ENCODE assay signal across 8 cellular contexts in the genomic region with DNA sequence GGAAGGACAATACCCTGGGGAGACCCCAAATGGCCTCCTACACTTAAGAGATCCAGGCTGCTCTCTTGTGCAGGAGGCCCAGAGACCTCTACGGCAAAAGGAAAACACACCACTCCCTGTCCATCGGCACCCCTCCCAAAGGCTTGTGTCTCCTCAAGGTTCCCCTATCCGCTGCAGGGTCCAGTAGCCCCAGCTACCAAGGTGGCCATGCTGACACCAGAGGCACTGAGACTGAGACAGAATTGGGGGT. TPM values are rescaled to one million over a fixed set of nuclear protein-coding genes. Genes with fewer than 3 reads are reported as not detected.
DNase-seq lines count a peak whose midpoint lies in the region; ATAC-seq, FAIRE-seq and TF ChIP-seq lines count a peak whose summit lies in the region.

No MANE protein-coding gene starts in this region.

- TF ChIP-seq CTCF in AG09309 (IDR thresholded peaks at IDR 0.05; ENCODE audit: control insufficient read depth, insufficient read depth, low read depth, low read length, missing control alignments) (no peak), KMS-11 (conservative IDR thresholded peaks at IDR 0.05; ENCODE audit: low read depth, low read length) (no peak), K562 (IDR thresholded peaks at IDR 0.05 in 2 of 3, conservative IDR thresholded peaks at IDR 0.05 in 1 of 3; ENCODE audit: insufficient read depth in 2 of 3, low read depth in 1 of 3, low read length in 3 of 3) (no peak), lung (IDR thresholded peaks at IDR 0.05; ENCODE audit: control extremely low read depth, extremely low read depth) (no peak), uterus (IDR thresholded peaks at IDR 0.05) (peak in 1 of 4 experiments; percentile 2)

- H3K4me2 ChIP-seq in KMS-11 (peak overlapping the region; percentile 89), K562 (ENCODE audit: insufficient read depth, low read length) (peak overlapping the region; percentile 99)

- CTCF ChIA-PET in K562 (lab: Yijun Ruan, JAX; ENCODE audit: low intra/inter-chr PET ratio), result no interaction called here

- no TSS peak for BruUV-seq in K562 (replicated peaks; lab: Mats Ljungman, UMichigan)

- H3K4me3 ChIP-seq in AG09309 (ENCODE audit: control insufficient read depth, low read depth, low read length) (peak overlapping the region; percentile 97), KMS-11 (IDR thresholded peaks at IDR 0.05; ENCODE audit: insufficient read depth, low read depth, low read length) (peak overlapping the region; percentile 87), K562 (peak overlapping the region; percentile 86), lung (peak overlapping the region; percentile 85), uterus (peak overlapping the region; percentile 65 to 94)

- intact Hi-C loops in K562 (cut with micrococcal nuclease) (loop anchor here (1.0 to 5.0 kb wide), 6 partner anchors 20 to 218 kb away; a partner anchor contains a TSS), uterus (cut with DNase I; ENCODE audit: low total_unique reads) (no loop called here)

- H3K9ac ChIP-seq in KMS-11, result peak overlapping the region; percentile 71
- peak overlapping the region; percentile 94 to 100 for H3K9ac ChIP-seq in K562 (ENCODE audit: insufficient read depth in 1 of 2, low read depth in 2 of 2, low read length in 2 of 2)

- H3K9me1 ChIP-seq in K562 (ENCODE audit: control insufficient read depth, insufficient read depth, low read length), result peaks cover 7% of the 10 kb centered on the region

- H3K79me2 ChIP-seq in KMS-11 (ENCODE audit: insufficient read depth, low read depth) (peaks cover 48% of the 10 kb centered on the region), K562 (ENCODE audit: control insufficient read depth, insufficient read depth, low read length) (peaks cover 59% of the 10 kb centered on the region)

- peak overlapping the region; percentile 15; the same call in 1 of the 2 replicates for H2AFZ ChIP-seq in KMS-11 (ENCODE audit: low read depth)
- no peak overlapping the region for H2AFZ ChIP-seq in K562 (ENCODE audit: low read depth, low read length)

- WGBS in K562 (ENCODE audit: insufficient coverage, low coverage, missing lambda C conversion rate), result 0% methylated on average over 3 of the region's 3 CpGs
- WGBS in lung, 2 donors, result 2% methylated on average over 3 of the region's 3 CpGs

- TF ChIP-seq POLR2A in K562 (conservative IDR thresholded peaks at IDR 0.05) (no peak), uterus (IDR thresholded peaks at IDR 0.05) (no peak)

- H3K9me3 ChIP-seq in K562 (replicated peaks; ENCODE audit: control insufficient read depth, insufficient read depth, low read depth, low read length) (no peaks in the 10 kb centered on the region), lung (ENCODE audit: control insufficient read depth in 2 of 2, insufficient read depth in 1 of 2, low read length in 1 of 2) (no peaks in the 10 kb centered on the region), uterus (no peaks in the 10 kb centered on the region)

- ATAC-seq in K562 (no peak), lung (ENCODE audit: insufficient read depth, low FRiP score) (no peak), HG02763 (IDR thresholded peaks at IDR 0.05; ENCODE audit: unreplicated experiment) (no peak)

- TF ChIP-seq EP300 in K562 (IDR thresholded peaks at IDR 0.05; ENCODE audit: low read length), result no peak

- DNase-seq in AG09309 (ENCODE audit: low read depth) (no peak), K562 (ENCODE audit: extremely low read depth in 1 of 4, low spot score in 3 of 4) (no peak), lung (ENCODE audit: low spot score) (no peak), uterus (peak in 1 of 2 donors; percentile 52), NAMALWA (ENCODE audit: low spot score) (no peak), OCI-M2 (lab: John Stamatoyannopoulos, UW; ENCODE audit: unreplicated experiment) (no peak)

- FAIRE-seq in K562 (lab: Jason Lieb, UNC), result no peak

- POLR2A ChIA-PET in K562 (lab: Yijun Ruan, JAX), result interaction anchor here (0.6 to 10.1 kb wide), 41 partner anchors 9 to 403 kb away, joined by 3 to 184 read pairs (median 5); a partner anchor contains a TSS

- in situ Hi-C loops in K562 (cut with MboI), result no loop called here

- H3K27ac ChIP-seq in KMS-11 (peak overlapping the region; percentile 71), K562 (ENCODE audit: extremely low read depth, low read depth, low read length) (peak overlapping the region; percentile 99), lung (ENCODE audit: low read depth in 1 of 2, low read length in 1 of 2) (peak overlapping the region; percentile 91 to 99), uterus (peak overlapping the region; percentile 94 to 99)

- H3K27me3 ChIP-seq in KMS-11 (ENCODE audit: insufficient read depth, low read depth) (no peaks in the 10 kb centered on the region), K562 (ENCODE audit: control insufficient read depth in 2 of 2, insufficient read depth in 2 of 2, low read length in 2 of 2) (no peaks in the 10 kb centered on the region), lung (ENCODE audit: control insufficient read depth, insufficient read depth) (no peaks in the 10 kb centered on the region), uterus (no peaks in the 10 kb centered on the region)

- no peaks in the 10 kb centered on the region for H4K20me1 ChIP-seq in KMS-11 (ENCODE audit: insufficient read depth)
- peaks cover 50% of the 10 kb centered on the region for H4K20me1 ChIP-seq in K562 (replicated peaks; ENCODE audit: control insufficient read depth, insufficient read depth, low read length)

- peaks cover 22% of the 10 kb centered on the region; the same call in 1 of the 2 replicates for H3K36me3 ChIP-seq in KMS-11 (ENCODE audit: insufficient read depth)
- peaks cover 63% of the 10 kb centered on the region for H3K36me3 ChIP-seq in K562 (ENCODE audit: control insufficient read depth, insufficient read depth, low read length)
- H3K36me3 ChIP-seq in lung (ENCODE audit: control insufficient read depth in 2 of 2, insufficient read depth in 2 of 2, low read length in 2 of 2), result peaks cover 10 to 33% of the 10 kb centered on the region in 2 donors
- no peaks in the 10 kb centered on the region for H3K36me3 ChIP-seq in uterus

- no peak for TF ChIP-seq RAD21 in K562 (CRISPR knock-in tag; conservative IDR thresholded peaks at IDR 0.05 in 1 of 2, IDR thresholded peaks at IDR 0.05 in 1 of 2)

- H3K4me1 ChIP-seq in KMS-11 (ENCODE audit: low read depth, poor library complexity, severe bottlenecking) (peaks cover 56% of the 10 kb centered on the region), K562 (replicated peaks in 1 of 2; ENCODE audit: control insufficient read depth in 2 of 2, insufficient read depth in 2 of 2, low read length in 2 of 2) (peaks cover 29 to 42% of the 10 kb centered on the region in 2 experiments), lung (ENCODE audit: control insufficient read depth in 2 of 2, insufficient read depth in 2 of 2, low read length in 2 of 2) (peaks cover 4 to 18% of the 10 kb centered on the region in 2 donors), uterus (peaks cover 10 to 14% of the 10 kb centered on the region in 2 donors)

RNA-seq across cellular contexts. Expression of a gene that starts 0.6 kb away (rescaled TPM):
- total RNA-seq in K562 (2011; cell fraction: chromatin; rRNA removed; ENCODE audit: low replicate concordance), result 172 and 185 TPM in 2 replicates
- 119 and 124 TPM in 2 replicates for total RNA-seq in K562 (2011; cell fraction: nucleolus; rRNA removed)
- 106 and 127 TPM in 2 replicates for total RNA-seq in K562 (2011; cell fraction: nucleoplasm; rRNA removed)
- total RNA-seq in K562 (2014; rRNA removed), result 68.2 and 89.9 TPM in 2 replicates
- 89.6 and 104 TPM in 2 replicates for total RNA-seq in K562 (2014; rRNA removed; fragmentation: Illumina TruSeq; extraction: Trizol)
- total RNA-seq in K562 (2015; rRNA removed; fragmentation: Illumina TruSeq; extraction: Trizol), result 53.7 and 59.1 TPM in 2 replicates
- 56.8 and 61.8 TPM in 2 replicates for total RNA-seq in K562 (2021)
- 99.0 and 118 TPM in 2 replicates for polyA plus RNA-seq in K562 (2011; rRNA removed)
- 29.5 and 56.7 TPM in 2 replicates for polyA plus RNA-seq in K562 (2011; cell fraction: cytosol; rRNA removed)
- 133 and 186 TPM in 2 replicates for polyA plus RNA-seq in K562 (2011; cell fraction: nucleus; rRNA removed)
- polyA plus RNA-seq in K562 (2012), result 99.5 and 353 TPM in 2 replicates
- 83.9 and 103 TPM in 2 replicates for polyA plus RNA-seq in K562 (2014; fragmentation: Illumina TruSeq; extraction: Trizol)
- polyA plus RNA-seq in K562 (2014; fragmentation: Nextera tagmentation; extraction: Ambion mirVana), result 100 to 1,000 TPM; 254 to 272 TPM
- 87.2 and 127 TPM in 2 replicates for polyA plus RNA-seq in K562 (2014; rRNA removed)
- polyA minus RNA-seq in K562 (2011; rRNA and poly(A)+ RNA removed), result 37.2 and 59.6 TPM in 2 replicates
- 22.3 and 23.0 TPM in 2 replicates for polyA minus RNA-seq in K562 (2011; cell fraction: cytosol; rRNA and poly(A)+ RNA removed)
- 25.7 and 57.9 TPM in 2 replicates for polyA minus RNA-seq in K562 (2011; cell fraction: nucleus; rRNA and poly(A)+ RNA removed)
- total RNA-seq in lung, result 10 to 100 TPM; 31.0 to 34.7 TPM
- 10 to 100 TPM; 68.1 to 74.7 TPM for polyA plus RNA-seq in lung
- total RNA-seq in uterus, result 10 to 100 TPM in 2 of 4 donors, 1 to 10 TPM in 2; 2.3 to 28.2 (median 9.8) TPM

RNA-seq across cellular contexts. Expression of a gene that starts 2.9 kb away (rescaled TPM):
- total RNA-seq in K562 (2011; cell fraction: chromatin; rRNA removed; ENCODE audit: low replicate concordance), result 77.3 and 118 TPM in 2 replicates
- total RNA-seq in K562 (2011; cell fraction: nucleolus; rRNA removed), result 43.2 and 44.7 TPM in 2 replicates
- 49.3 and 57.0 TPM in 2 replicates for total RNA-seq in K562 (2011; cell fraction: nucleoplasm; rRNA removed)
- total RNA-seq in K562 (2014; rRNA removed) (4.7 and 6.3 TPM in 2 replicates), K562 (2014; rRNA removed; fragmentation: Illumina TruSeq; extraction: Trizol) (2.7 and 3.8 TPM in 2 replicates), K562 (2015; rRNA removed; fragmentation: Illumina TruSeq; extraction: Trizol) (3.6 and 6.1 TPM in 2 replicates), K562 (2021) (46.6 and 54.8 TPM in 2 replicates), lung (100 to 1,000 TPM in 1 of 2 donors, 10 to 100 TPM in 1; 26.0 to 132 TPM), uterus (100 to 1,000 TPM in 1 of 4 donors, 10 to 100 TPM in 3; 14.9 to 138 (median 17.1) TPM)
- polyA plus RNA-seq in K562 (2011; rRNA removed) (2.0 and 6.8 TPM in 2 replicates), K562 (2014; fragmentation: Illumina TruSeq; extraction: Trizol) (14.1 and 20.3 TPM in 2 replicates), K562 (2014; fragmentation: Nextera tagmentation; extraction: Ambion mirVana) (1 to 10 TPM; 2.6 to 2.9 TPM), K562 (2014; rRNA removed) (12.2 and 19.8 TPM in 2 replicates), lung (10 to 100 TPM; 36.7 to 42.4 TPM)
- 1.1 and 1.4 TPM in 2 replicates for polyA plus RNA-seq in K562 (2011; cell fraction: cytosol; rRNA removed)
- 25.0 and 38.2 TPM in 2 replicates for polyA plus RNA-seq in K562 (2011; cell fraction: nucleus; rRNA removed)
- 21.1 and 37.7 TPM in 2 replicates for polyA plus RNA-seq in K562 (2012)
- 1.7 and 4.1 TPM in 2 replicates for polyA minus RNA-seq in K562 (2011; rRNA and poly(A)+ RNA removed)
- polyA minus RNA-seq in K562 (2011; cell fraction: cytosol; rRNA and poly(A)+ RNA removed), result 5.2 and 13.3 TPM in 2 replicates
- 15.5 and 20.1 TPM in 2 replicates for polyA minus RNA-seq in K562 (2011; cell fraction: nucleus; rRNA and poly(A)+ RNA removed)

RNA-seq across cellular contexts. Expression of a gene that starts 27.3 kb away (rescaled TPM):
- total RNA-seq in K562 (2011; cell fraction: chromatin; rRNA removed; ENCODE audit: low replicate concordance), result 253 and 274 TPM in 2 replicates
- total RNA-seq in K562 (2011; cell fraction: nucleolus; rRNA removed), result 125 and 135 TPM in 2 replicates
- total RNA-seq in K562 (2011; cell fraction: nucleoplasm; rRNA removed), result 180 and 202 TPM in 2 replicates
- total RNA-seq in K562 (2014; rRNA removed) (128 and 135 TPM in 2 replicates), K562 (2014; rRNA removed; fragmentation: Illumina TruSeq; extraction: Trizol) (114 and 115 TPM in 2 replicates), K562 (2015; rRNA removed; fragmentation: Illumina TruSeq; extraction: Trizol) (122 and 151 TPM in 2 replicates), K562 (2021) (119 and 129 TPM in 2 replicates), lung (10 to 100 TPM; 78.3 to 90.1 TPM), uterus (100 to 1,000 TPM; 117 to 175 (median 126) TPM)
- polyA plus RNA-seq in K562 (2011; rRNA removed) (137 and 161 TPM in 2 replicates), K562 (2014; fragmentation: Illumina TruSeq; extraction: Trizol) (255 and 270 TPM in 2 replicates), K562 (2014; fragmentation: Nextera tagmentation; extraction: Ambion mirVana) (10 to 100 TPM; 43.6 to 64.7 TPM), K562 (2014; rRNA removed) (125 and 127 TPM in 2 replicates), lung (100 to 1,000 TPM in 1 of 2 donors, 10 to 100 TPM in 1; 60.0 to 110 TPM)
- 125 and 134 TPM in 2 replicates for polyA plus RNA-seq in K562 (2011; cell fraction: cytosol; rRNA removed)
- polyA plus RNA-seq in K562 (2011; cell fraction: nucleus; rRNA removed), result 140 and 175 TPM in 2 replicates
- polyA plus RNA-seq in K562 (2012), result 98.5 and 216 TPM in 2 replicates
- 129 and 192 TPM in 2 replicates for polyA minus RNA-seq in K562 (2011; rRNA and poly(A)+ RNA removed)
- 103 and 129 TPM in 2 replicates for polyA minus RNA-seq in K562 (2011; cell fraction: cytosol; rRNA and poly(A)+ RNA removed)
- 35.9 and 66.2 TPM in 2 replicates for polyA minus RNA-seq in K562 (2011; cell fraction: nucleus; rRNA and poly(A)+ RNA removed)

RNA-seq across cellular contexts. Expression of a gene that starts 30.2 kb away (rescaled TPM):
- total RNA-seq in K562 (2011; cell fraction: chromatin; rRNA removed; ENCODE audit: low replicate concordance), result 64.9 and 77.9 TPM in 2 replicates
- total RNA-seq in K562 (2011; cell fraction: nucleolus; rRNA removed), result 36.1 and 39.9 TPM in 2 replicates
- 52.8 and 54.9 TPM in 2 replicates for total RNA-seq in K562 (2011; cell fraction: nucleoplasm; rRNA removed)
- total RNA-seq in K562 (2014; rRNA removed) (5.9 and 7.1 TPM in 2 replicates), K562 (2014; rRNA removed; fragmentation: Illumina TruSeq; extraction: Trizol) (7.3 and 8.0 TPM in 2 replicates), K562 (2015; rRNA removed; fragmentation: Illumina TruSeq; extraction: Trizol) (4.3 and 4.5 TPM in 2 replicates), K562 (2021) (14.2 and 17.7 TPM in 2 replicates), lung (under 1 TPM; 0.21 to 0.34 TPM), uterus (1 to 10 TPM in 3 of 4 donors, under 1 TPM in 1; 0.59 to 5.1 (median 1.9) TPM)
- polyA plus RNA-seq in K562 (2011; rRNA removed) (16.0 and 19.3 TPM in 2 replicates), K562 (2014; fragmentation: Illumina TruSeq; extraction: Trizol) (16.0 and 16.1 TPM in 2 replicates), K562 (2014; fragmentation: Nextera tagmentation; extraction: Ambion mirVana) (1 to 10 TPM; 3.4 to 5.3 TPM), K562 (2014; rRNA removed) (15.8 and 17.7 TPM in 2 replicates), lung (under 1 TPM; 0.05 to 0.06 TPM)
- 5.5 and 8.2 TPM in 2 replicates for polyA plus RNA-seq in K562 (2011; cell fraction: cytosol; rRNA removed)
- polyA plus RNA-seq in K562 (2011; cell fraction: nucleus; rRNA removed), result 66.5 and 75.3 TPM in 2 replicates
- 8.1 and 30.3 TPM in 2 replicates for polyA plus RNA-seq in K562 (2012)
- polyA minus RNA-seq in K562 (2011; rRNA and poly(A)+ RNA removed), result 13.4 and 14.8 TPM in 2 replicates
- polyA minus RNA-seq in K562 (2011; cell fraction: cytosol; rRNA and poly(A)+ RNA removed), result 5.6 and 6.9 TPM in 2 replicates
- 14.0 and 22.0 TPM in 2 replicates for polyA minus RNA-seq in K562 (2011; cell fraction: nucleus; rRNA and poly(A)+ RNA removed)

RNA-seq across cellular contexts. Expression of a gene that starts 31.8 kb away (rescaled TPM):
- total RNA-seq in K562 (2011; cell fraction: chromatin; rRNA removed; ENCODE audit: low replicate concordance), result 823 and 1,075 TPM in 2 replicates
- 517 and 536 TPM in 2 replicates for total RNA-seq in K562 (2011; cell fraction: nucleolus; rRNA removed)
- 605 and 612 TPM in 2 replicates for total RNA-seq in K562 (2011; cell fraction: nucleoplasm; rRNA removed)
- total RNA-seq in K562 (2014; rRNA removed) (231 and 232 TPM in 2 replicates), K562 (2014; rRNA removed; fragmentation: Illumina TruSeq; extraction: Trizol) (220 and 245 TPM in 2 replicates), K562 (2015; rRNA removed; fragmentation: Illumina TruSeq; extraction: Trizol) (158 and 169 TPM in 2 replicates), K562 (2021) (339 and 382 TPM in 2 replicates), lung (100 to 1,000 TPM in 1 of 2 donors, 10 to 100 TPM in 1; 55.9 to 213 TPM), uterus (100 to 1,000 TPM in 1 of 4 donors, 10 to 100 TPM in 3; 29.1 to 160 (median 76.8) TPM)
- polyA plus RNA-seq in K562 (2011; rRNA removed) (145 and 271 TPM in 2 replicates), K562 (2014; fragmentation: Illumina TruSeq; extraction: Trizol) (298 and 362 TPM in 2 replicates), K562 (2014; fragmentation: Nextera tagmentation; extraction: Ambion mirVana) (100 to 1,000 TPM; 117 to 168 TPM), K562 (2014; rRNA removed) (221 and 229 TPM in 2 replicates), lung (100 to 1,000 TPM in 1 of 2 donors, 10 to 100 TPM in 1; 95.0 to 156 TPM)
- polyA plus RNA-seq in K562 (2011; cell fraction: cytosol; rRNA removed), result 137 and 183 TPM in 2 replicates
- polyA plus RNA-seq in K562 (2011; cell fraction: nucleus; rRNA removed), result 838 and 1,308 TPM in 2 replicates
- 210 and 555 TPM in 2 replicates for polyA plus RNA-seq in K562 (2012)
- 171 and 257 TPM in 2 replicates for polyA minus RNA-seq in K562 (2011; rRNA and poly(A)+ RNA removed)
- polyA minus RNA-seq in K562 (2011; cell fraction: cytosol; rRNA and poly(A)+ RNA removed), result 105 and 116 TPM in 2 replicates
- 226 and 398 TPM in 2 replicates for polyA minus RNA-seq in K562 (2011; cell fraction: nucleus; rRNA and poly(A)+ RNA removed)
